In the genomic region with DNA sequence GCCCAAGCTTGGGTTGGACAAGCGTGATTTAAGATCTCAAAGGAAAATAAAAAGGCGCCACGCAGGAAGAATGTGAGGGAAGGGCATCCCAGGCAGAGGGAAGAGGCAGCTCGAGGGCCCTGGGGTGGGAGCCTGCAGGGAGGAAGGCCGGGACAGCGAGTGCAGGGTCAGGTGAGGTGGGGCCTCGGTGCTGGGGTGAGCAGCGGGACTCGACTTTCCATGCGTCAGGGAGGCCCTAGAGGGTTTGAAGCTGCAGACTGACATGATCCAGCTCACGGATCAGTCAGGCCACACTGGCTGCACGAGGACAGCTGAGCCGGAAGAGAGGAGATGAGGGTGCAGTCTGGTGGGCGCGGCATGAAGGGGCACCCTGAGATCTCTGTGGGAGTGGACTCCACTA, we compare ENCODE assay signal across 17 cellular contexts.
A peak's percentile ranks its signal among the peaks of the same experiment; 100 is the strongest.
DNase-seq lines count a peak whose midpoint lies in the region; ATAC-seq and TF ChIP-seq lines count a peak whose summit lies in the region.
"Had no signal": no experiment of that assay in that cellular context is flagged by ENCODE, and none has a peak within 500 bp of the region (broad histone marks: within the 10 kb centered on the region; RNA-seq: fewer than 3 reads in every experiment).

No MANE protein-coding gene starts in this region.

- no peak overlapping the region for H4K8ac ChIP-seq in mesendoderm (ENCODE audit: low read depth, low read length)
- H4K8ac ChIP-seq in neuronal stem cell (ENCODE audit: low read depth, low read length): no peak overlapping the region

- H3K9me3 ChIP-seq in WERI-Rb-1 (ENCODE audit: severe bottlenecking) (no peaks in the 10 kb centered on the region), neuronal stem cell (replicated peaks in 1 of 2; ENCODE audit: control insufficient read depth in 2 of 2, insufficient read depth in 1 of 2, low read depth in 1 of 2, low read length in 2 of 2) (no peaks in the 10 kb centered on the region)

- peaks cover 82% of the 10 kb centered on the region for H3K4me1 Mint-ChIP-seq in brain
- peaks cover 0 to 4% (median 0%) of the 10 kb centered on the region in 4 donors for H3K4me1 Mint-ChIP-seq in naive thymus-derived CD8-positive, alpha-beta T cell

- no peaks in the 10 kb centered on the region for H3K79me2 ChIP-seq in mesendoderm (ENCODE audit: control insufficient read depth, insufficient read depth, low read length)

- no CpG with 5 or more reads among the region's 15 CpGs for WGBS in mesendoderm (ENCODE audit: extremely low coverage, insufficient coverage, low lambda C conversion rate)
- no CpG with 5 or more reads among the region's 15 CpGs for WGBS in neuronal stem cell (ENCODE audit: extremely low coverage in 2 of 2, insufficient read length in 2 of 2, insufficient replicate concordance in 1 of 2), 2 donors

- H3K56ac ChIP-seq in mesendoderm (ENCODE audit: low read length): peak overlapping the region; percentile 60

- H3K4me1 ChIP-seq in mesendoderm (ENCODE audit: control insufficient read depth, low read depth, low read length) (no peaks in the 10 kb centered on the region), neuronal stem cell (ENCODE audit: control insufficient read depth in 2 of 2, insufficient read depth in 1 of 2, low read depth in 1 of 2, low read length in 2 of 2) (peaks cover 17 to 24% of the 10 kb centered on the region in 2 donors)

- H2BK5ac ChIP-seq in mesendoderm (ENCODE audit: low read length) (no peak overlapping the region), neuronal stem cell (ENCODE audit: low read length) (no peak overlapping the region)

- TF ChIP-seq CTCF in WERI-Rb-1 (IDR thresholded peaks at IDR 0.05; ENCODE audit: low read depth, low read length) (no peak), brain (conservative IDR thresholded peaks at IDR 0.05) (no peak)

- H3K23ac ChIP-seq in mesendoderm (ENCODE audit: low read length): no peak overlapping the region
- H3K23ac ChIP-seq in neuronal stem cell (ENCODE audit: low read depth, low read length, poor library complexity): no peak overlapping the region

- no peaks in the 10 kb centered on the region for H3K27me3 ChIP-seq in WERI-Rb-1 (ENCODE audit: insufficient read depth, low read depth, severe bottlenecking)
- no peaks in the 10 kb centered on the region for H3K27me3 ChIP-seq in mesendoderm (ENCODE audit: insufficient read depth, low read length, poor library complexity)
- H3K27me3 ChIP-seq in neuronal stem cell (ENCODE audit: control insufficient read depth in 3 of 3, insufficient read depth in 3 of 3, low read depth in 1 of 3, low read length in 3 of 3): no peaks in the 10 kb centered on the region

- peaks cover 0 to 2% (median 0%) of the 10 kb centered on the region in 5 experiments for H3K9me3 Mint-ChIP-seq in brain
- H3K9me3 Mint-ChIP-seq in naive thymus-derived CD8-positive, alpha-beta T cell: no peaks in the 10 kb centered on the region
- H3K9me3 Mint-ChIP-seq: CD4-positive, alpha-beta T cell; HFFc6 had no signal

- peak; percentile 57 for DNase-seq in WERI-Rb-1
- no peak for DNase-seq in mesendoderm
- DNase-seq in neuronal stem cell (ENCODE audit: low spot score): no peak
- DNase-seq in naive thymus-derived CD8-positive, alpha-beta T cell: no peak
- DNase-seq in COR-L47 (lab: John Stamatoyannopoulos, UW): no peak
- no peak for DNase-seq in caudate nucleus (lab: John Stamatoyannopoulos, UW)
- DNase-seq in NCI-H748 treated with DMSO at 0.1 percent for 48 hours (lab: John Stamatoyannopoulos, UW): no peak
- DNase-seq: AML-193; CD4-positive, alpha-beta T cell; DMS153; DMS79; GDM1; HFFc6 had no signal

- no peak overlapping the region for H4K91ac ChIP-seq in neuronal stem cell (ENCODE audit: low read depth, low read length, poor library complexity)

- H3K4me3 Mint-ChIP-seq in brain: no peak overlapping the region
- H3K4me3 Mint-ChIP-seq in naive thymus-derived CD8-positive, alpha-beta T cell: no peak overlapping the region
- H3K4me3 Mint-ChIP-seq: CD4-positive, alpha-beta T cell; HFFc6 had no signal

- no peak for ATAC-seq in naive thymus-derived CD8-positive, alpha-beta T cell
- ATAC-seq: HCT116 had no signal

- H3K27ac ChIP-seq in WERI-Rb-1: no peak overlapping the region
- H3K27ac ChIP-seq in mesendoderm (ENCODE audit: low read depth, low read length): no peak overlapping the region
- H3K27ac ChIP-seq in neuronal stem cell (replicated peaks; ENCODE audit: low read length): no peak overlapping the region
- no peak overlapping the region for H3K27ac ChIP-seq in caudate nucleus (ENCODE audit: low read depth, low read length)
- H3K27ac ChIP-seq: C4-2B, HL-60 had no signal

- H3K4me2 ChIP-seq in mesendoderm (ENCODE audit: low read length) (no peak overlapping the region), neuronal stem cell (ENCODE audit: insufficient read depth, low read length, poor library complexity, severe bottlenecking) (no peak overlapping the region)

- no peaks in the 10 kb centered on the region for H3K36me3 Mint-ChIP-seq in brain
- H3K36me3 Mint-ChIP-seq in naive thymus-derived CD8-positive, alpha-beta T cell: peaks cover 5 to 56% (median 23%) of the 10 kb centered on the region in 3 donors

- H3K27ac Mint-ChIP-seq in brain: peak overlapping the region in 3 of 5 experiments; percentile 33 to 92 (median 85)
- H3K27ac Mint-ChIP-seq in naive thymus-derived CD8-positive, alpha-beta T cell: peak overlapping the region in 1 of 10 donors; percentile 49
- H3K27ac Mint-ChIP-seq: CD4-positive, alpha-beta T cell; HFFc6 had no signal

- H2BK15ac ChIP-seq in mesendoderm (replicated peaks; ENCODE audit: low read depth): no peak overlapping the region
- H2BK15ac ChIP-seq in neuronal stem cell (ENCODE audit: low read length): peak overlapping the region; percentile 60

- H3K79me1 ChIP-seq in mesendoderm (ENCODE audit: low read length): no peaks in the 10 kb centered on the region
- H3K79me1 ChIP-seq in neuronal stem cell (ENCODE audit: low read depth, low read length): no peaks in the 10 kb centered on the region

- no peak overlapping the region for H3K14ac ChIP-seq in neuronal stem cell (ENCODE audit: low read length)

- H3K9ac ChIP-seq in mesendoderm (ENCODE audit: low read length): no peak overlapping the region
- peak overlapping the region; percentile 80 for H3K9ac ChIP-seq in neuronal stem cell (ENCODE audit: low read depth, low read length, poor library complexity)

- H3K18ac ChIP-seq in mesendoderm (ENCODE audit: low read length) (no peak overlapping the region), neuronal stem cell (ENCODE audit: low read length) (peak overlapping the region; percentile 11)

- H2BK120ac ChIP-seq in mesendoderm (ENCODE audit: low read depth, low read length) (no peak overlapping the region), neuronal stem cell (ENCODE audit: low read depth, low read length) (no peak overlapping the region)

- no peaks in the 10 kb centered on the region for H3K36me3 ChIP-seq in WERI-Rb-1
- no peaks in the 10 kb centered on the region for H3K36me3 ChIP-seq in mesendoderm (ENCODE audit: control insufficient read depth, insufficient read depth, low read length)
- peaks cover 0 to 4% of the 10 kb centered on the region in 2 donors for H3K36me3 ChIP-seq in neuronal stem cell (replicated peaks in 1 of 2; ENCODE audit: control insufficient read depth in 2 of 2, insufficient read depth in 2 of 2, low read length in 2 of 2)

- no peak overlapping the region for H3K4me3 ChIP-seq in WERI-Rb-1 (ENCODE audit: low read depth, low read length)
- H3K4me3 ChIP-seq in mesendoderm (ENCODE audit: low read length): no peak overlapping the region
- no peak overlapping the region for H3K4me3 ChIP-seq in neuronal stem cell (ENCODE audit: low read length in 2 of 2)

- H2BK12ac ChIP-seq in neuronal stem cell (ENCODE audit: low read length): peak overlapping the region; percentile 95

- H3K27me3 Mint-ChIP-seq in brain: no peaks in the 10 kb centered on the region
- H3K27me3 Mint-ChIP-seq in naive thymus-derived CD8-positive, alpha-beta T cell: no peaks in the 10 kb centered on the region
- H3K27me3 Mint-ChIP-seq: CD4-positive, alpha-beta T cell had no signal

- no peak overlapping the region for H2AFZ ChIP-seq in neuronal stem cell (ENCODE audit: low read length)

- no peak overlapping the region for H2AK5ac ChIP-seq in mesendoderm (ENCODE audit: low read length)
- peak overlapping the region; percentile 91 for H2AK5ac ChIP-seq in neuronal stem cell (ENCODE audit: low read depth, low read length)

- POLR2A ChIA-PET in naive thymus-derived CD8-positive, alpha-beta T cell (lab: Charles Lee): no interaction called here

- H3K4ac ChIP-seq in mesendoderm (ENCODE audit: low read depth, low read length) (no peak overlapping the region), neuronal stem cell (ENCODE audit: low read length) (no peak overlapping the region)

- H4K5ac ChIP-seq in mesendoderm (ENCODE audit: low read length): no peak overlapping the region
